18 cellular contexts compared by ENCODE assay signal in the genomic region with DNA sequence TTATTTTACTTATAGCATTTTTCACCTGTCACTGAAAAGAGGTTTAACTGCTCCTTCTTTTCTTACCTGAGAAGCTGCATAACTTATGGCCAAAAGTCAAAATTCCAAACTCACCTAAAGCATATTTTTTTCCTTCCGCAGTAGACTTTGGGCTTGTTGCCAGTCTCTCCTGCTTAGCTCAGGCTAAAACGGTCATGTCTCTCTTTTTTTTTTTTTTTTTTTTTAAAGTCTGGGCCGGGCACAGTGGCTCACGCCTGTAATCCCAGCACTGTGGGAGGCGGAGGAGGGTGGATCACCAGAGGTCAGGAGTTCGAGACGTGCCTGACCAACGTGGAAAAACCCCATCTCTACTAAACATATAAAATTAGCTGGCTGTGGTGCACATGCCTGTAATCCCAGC.
DNase-seq lines count a peak whose midpoint lies in the region; ATAC-seq, FAIRE-seq and TF ChIP-seq lines count a peak whose summit lies in the region.
"Had no signal": no experiment of that assay in that cellular context is flagged by ENCODE, and none has a peak within 500 bp of the region (broad histone marks: within the 10 kb centered on the region; RNA-seq: fewer than 3 reads in every experiment).

No MANE protein-coding gene starts in this region.

- no peak for ATAC-seq in GM18909 (IDR thresholded peaks at IDR 0.05; ENCODE audit: poor library complexity, unreplicated experiment)
- ATAC-seq in stimulated activated memory B cell treated with anti-CD40 and anti-IgM and Interleukin-4, amounts not matched to agents 10 μg/mL and 1 μg/mL and 100 μg/mL, for 72 hours, result no peak

- no peak overlapping the region for H3K4me3 Mint-ChIP-seq in stimulated activated memory B cell treated with anti-CD40 and anti-IgM and Interleukin-4, amounts not matched to agents 10 μg/mL and 1 μg/mL and 100 μg/mL, for 72 hours
- H3K4me3 Mint-ChIP-seq: CD4-positive, CD25-positive, alpha-beta regulatory T cell had no signal

- no peaks in the 10 kb centered on the region for H4K20me1 ChIP-seq in osteoblast (ENCODE audit: insufficient read depth, low read length)

- no peaks in the 10 kb centered on the region for H3K27me3 ChIP-seq in osteoblast (ENCODE audit: insufficient read depth, low read length)
- H3K27me3 ChIP-seq: Peyer's patch had no signal

- DNase-seq in H54 (ENCODE audit: insufficient read length, low spot score) (peak; percentile 26), NCI-H1105 (lab: John Stamatoyannopoulos, UW) (peak; percentile 65), cerebellar cortex (ENCODE audit: low spot score) (peak; percentile 14), osteoblast (ENCODE audit: insufficient read length, low spot score, missing footprints) (no peak), NCI-H2107 treated with DMSO at 0.1 percent for 48 hours (lab: John Stamatoyannopoulos, UW; ENCODE audit: unreplicated experiment) (no peak)
- DNase-seq: ACHN; Calu3; CD4-positive, CD25-positive, alpha-beta regulatory T cell; KG1; NCI-H1092 treated with DMSO at 0.1 percent for 48 hours; NCI-H1930; NCI-H82; Peyer's patch; SIG-M5 had no signal

- no peaks in the 10 kb centered on the region for H3K9me3 ChIP-seq in osteoblast (ENCODE audit: low read depth, low read length)

- no peaks in the 10 kb centered on the region for H3K4me1 Mint-ChIP-seq in stimulated activated memory B cell treated with anti-CD40 and anti-IgM and Interleukin-4, amounts not matched to agents 10 μg/mL and 1 μg/mL and 100 μg/mL, for 72 hours

- H2AFZ ChIP-seq in osteoblast (ENCODE audit: low read length), result no peak overlapping the region

- no peaks in the 10 kb centered on the region for H3K79me2 ChIP-seq in osteoblast (ENCODE audit: insufficient read depth, low read length)

- peak overlapping the region; percentile 7 for H3K4me2 ChIP-seq in osteoblast (ENCODE audit: insufficient read depth, low read length)

- no peaks in the 10 kb centered on the region for H3K9me3 Mint-ChIP-seq in stimulated activated memory B cell treated with anti-CD40 and anti-IgM and Interleukin-4, amounts not matched to agents 10 μg/mL and 1 μg/mL and 100 μg/mL, for 72 hours

- H3K4me1 ChIP-seq in osteoblast (ENCODE audit: insufficient read depth, low read length), result no peaks in the 10 kb centered on the region
- H3K4me1 ChIP-seq: Peyer's patch had no signal

- no peak overlapping the region for H3K27ac Mint-ChIP-seq in stimulated activated memory B cell treated with anti-CD40 and anti-IgM and Interleukin-4, amounts not matched to agents 10 μg/mL and 1 μg/mL and 100 μg/mL, for 72 hours
- H3K27ac Mint-ChIP-seq: CD4-positive, CD25-positive, alpha-beta regulatory T cell had no signal

- no peak for TF ChIP-seq POLR2A in H54 (IDR thresholded peaks at IDR 0.05; ENCODE audit: low read depth, low read length)

- no peaks in the 10 kb centered on the region for H3K27me3 Mint-ChIP-seq in stimulated activated memory B cell treated with anti-CD40 and anti-IgM and Interleukin-4, amounts not matched to agents 10 μg/mL and 1 μg/mL and 100 μg/mL, for 72 hours
- H3K27me3 Mint-ChIP-seq: CD4-positive, CD25-positive, alpha-beta regulatory T cell had no signal

- no peaks in the 10 kb centered on the region for H3K36me3 ChIP-seq in osteoblast (ENCODE audit: insufficient read depth, low read length)
- H3K36me3 ChIP-seq: Peyer's patch had no signal

- H3K4me3 ChIP-seq in osteoblast (ENCODE audit: insufficient read depth, low read length), result no peak overlapping the region
- H3K4me3 ChIP-seq: Peyer's patch had no signal

- no peak for FAIRE-seq in H54 (lab: Jason Lieb, UNC)
- FAIRE-seq: G401.6, GM12891 had no signal

- peaks cover 10% of the 10 kb centered on the region for H3K36me3 Mint-ChIP-seq in stimulated activated memory B cell treated with anti-CD40 and anti-IgM and Interleukin-4, amounts not matched to agents 10 μg/mL and 1 μg/mL and 100 μg/mL, for 72 hours
- H3K36me3 Mint-ChIP-seq: CD4-positive, CD25-positive, alpha-beta regulatory T cell had no signal

- TF ChIP-seq CTCF in osteoblast (IDR thresholded peaks at IDR 0.05; ENCODE audit: extremely low read depth, low read depth, low read length), result no peak

- no peak overlapping the region for H3K27ac ChIP-seq in osteoblast (ENCODE audit: low read depth, low read length)
- H3K27ac ChIP-seq: Peyer's patch had no signal

Comparison
In these comparisons a context has a peak if more than half of its experiments do, and no peak if none do; other contexts are left out.
1. DNase-seq: peak in H54 (single experiment), NCI-H1105 (single experiment) and cerebellar cortex (single experiment); none in osteoblast (single experiment) and NCI-H2107 treated with DMSO at 0.1 percent for 48 hours (single experiment).